ENCODE assay signal across 8 cellular contexts in genomic region chr19:7506385-7507328, GRCh38. TPM values are rescaled to one million over a fixed set of nuclear protein-coding genes. Genes with fewer than 3 reads are reported as not detected.
A peak's percentile ranks its signal among the peaks of the same experiment; 100 is the strongest.
DNase-seq lines count a peak whose midpoint lies in the region; ATAC-seq and TF ChIP-seq lines count a peak whose summit lies in the region.

No MANE protein-coding gene starts in this region.

- H3K27me3 ChIP-seq in cardiac muscle cell, result peaks cover 21% of the 10 kb centered on the region

- H3K4me1 ChIP-seq in HEK293 (ENCODE audit: control insufficient read depth, insufficient read depth, low read length) (peaks cover 4% of the 10 kb centered on the region; the same call in 1 of the 2 replicates), cardiac muscle cell (ENCODE audit: low read depth) (peaks cover 6% of the 10 kb centered on the region)

- POLR2A ChIA-PET in HEK293 (lab: Yijun Ruan, JAX), result interaction anchor here (0.6 to 2.4 kb wide), 8 partner anchors 9 to 437 kb away, joined by 3 to 12 read pairs (median 3); partner anchors contain the start of genes MCOLN1, ZNF358 and ZNF557

- H3K4me3 ChIP-seq in HEK293 (ENCODE audit: low read depth, low read length), result peak overlapping the region; percentile 20
- no peak overlapping the region for H3K4me3 ChIP-seq in cardiac muscle cell

- TF ChIP-seq CTCF in HEK293 (tag by site-specific recombination; IDR thresholded peaks at IDR 0.05) (no peak), cardiac muscle cell (IDR thresholded peaks at IDR 0.05; ENCODE audit: low read depth, low read length) (no peak)

- DNase-seq in Ammon's horn (ENCODE audit: low spot score) (peak; percentile 66), NOMO-1 (lab: John Stamatoyannopoulos, UW; ENCODE audit: unreplicated experiment in 2 of 2) (peak; percentile 66), cardiac muscle cell (ENCODE audit: low read depth in 1 of 2, low spot score in 1 of 2) (peak; percentile 68 to 89), pulmonary artery endothelial cell (ENCODE audit: low read depth, low spot score) (peak; percentile 36)
- DNase-seq in activated naive CD4-positive, alpha-beta T cell treated with Interleukin-2 at 50 U/mL for 16 hours, result peak; percentile 54

- CTCF ChIA-PET in HEK293 (lab: Yijun Ruan, JAX), result interaction anchor here (0.6 to 2.4 kb wide), 2 partner anchors 10 to 58 kb away, joined by 4 to 14 read pairs; a partner anchor contains a TSS

- H3K36me3 ChIP-seq in HEK293 (ENCODE audit: control insufficient read depth in 2 of 2, insufficient read depth in 1 of 2, low read length in 2 of 2), result no peaks in the 10 kb centered on the region
- no peaks in the 10 kb centered on the region for H3K36me3 ChIP-seq in cardiac muscle cell

- H3K9me3 ChIP-seq in HEK293 (ENCODE audit: control insufficient read depth, insufficient read depth, low read depth, low read length), result no peaks in the 10 kb centered on the region
- no peaks in the 10 kb centered on the region for H3K9me3 ChIP-seq in cardiac muscle cell (ENCODE audit: low read depth)

- no peak for ATAC-seq in GM21619 (IDR thresholded peaks at IDR 0.05; ENCODE audit: unreplicated experiment)
- no peak for ATAC-seq in HG03108 (IDR thresholded peaks at IDR 0.05; ENCODE audit: unreplicated experiment)

- H3K27ac ChIP-seq in HEK293 (ENCODE audit: extremely low read depth, low read depth, low read length) (no peak overlapping the region; the same call in 1 of the 2 replicates), cardiac muscle cell (no peak overlapping the region)

TF ChIP-seq in HEK293, 187 proteins besides CTCF, POLR2A, EP300 and RAD21 (continues in another document):
- TF ChIP-seq KLF8 (tag by site-specific recombination; IDR thresholded peaks at IDR 0.05) (peak; percentile 81), WT1 (tag by site-specific recombination; IDR thresholded peaks at IDR 0.05) (peak; percentile 84), ZEB2 (tag by site-specific recombination; IDR thresholded peaks at IDR 0.05) (0 out of 2 replicates have a peak, but pooled peaks have one; percentile 20), SP2 (tag by site-specific recombination; IDR thresholded peaks at IDR 0.05) (peak; percentile 87), ZNF2 (tag by site-specific recombination; IDR thresholded peaks at IDR 0.05) (no peak), PRDM4 (tag by site-specific recombination; IDR thresholded peaks at IDR 0.05) (no peak), ZNF148 (tag by site-specific recombination; IDR thresholded peaks at IDR 0.05; ENCODE audit: borderline replicate concordance) (no peak), ZNF398 (tag by site-specific recombination; IDR thresholded peaks at IDR 0.05) (peak; percentile 99), ZNF394 (tag by site-specific recombination; IDR thresholded peaks at IDR 0.05; ENCODE audit: borderline replicate concordance) (peak; percentile 100), ZNF341 (tag by site-specific recombination; IDR thresholded peaks at IDR 0.05; ENCODE audit: low read depth) (peak; percentile 82), ZNF555 (tag by site-specific recombination; conservative IDR thresholded peaks at IDR 0.05) (no peak), BCL11A (tag by site-specific recombination; IDR thresholded peaks at IDR 0.05; ENCODE audit: low read depth) (no peak), ZBTB49 (tag by site-specific recombination; IDR thresholded peaks at IDR 0.05; ENCODE audit: low read depth) (no peak), ZNF174 (tag by site-specific recombination; IDR thresholded peaks at IDR 0.05) (no peak), ZFP41 (tag by site-specific recombination; IDR thresholded peaks at IDR 0.05; ENCODE audit: borderline replicate concordance) (no peak), FEZF1 (tag by site-specific recombination; IDR thresholded peaks at IDR 0.05) (no peak), ZNF473 (tag by site-specific recombination; IDR thresholded peaks at IDR 0.05) (no peak), OVOL3 (tag by site-specific recombination; IDR thresholded peaks at IDR 0.05) (no peak), ZNF544 (tag by site-specific recombination; IDR thresholded peaks at IDR 0.05) (no peak), ZNF561 (tag by site-specific recombination; IDR thresholded peaks at IDR 0.05; ENCODE audit: borderline replicate concordance) (no peak), YY1 (tag by site-specific recombination; IDR thresholded peaks at IDR 0.05) (no peak)

RNA-seq across cellular contexts. Expression of gene ZNF358, which starts 9.2 kb away (rescaled TPM):
- 95.1 and 99.6 TPM in 2 replicates for total RNA-seq in cardiac muscle cell
- 35.4 and 40.7 TPM in 2 replicates for polyA plus RNA-seq in cardiac muscle cell
- 11.7 and 16.0 TPM in 2 replicates for total RNA-seq in pulmonary artery endothelial cell

RNA-seq across cellular contexts. Expression of gene MCOLN1, which starts 15.8 kb away (rescaled TPM):
- 5.8 and 6.9 TPM in 2 replicates for total RNA-seq in cardiac muscle cell
- polyA plus RNA-seq in cardiac muscle cell, result 13.7 and 24.7 TPM in 2 replicates
- 3.8 and 6.2 TPM in 2 replicates for total RNA-seq in pulmonary artery endothelial cell

RNA-seq across cellular contexts. Expression of gene PEX11G, which starts 17.8 kb away (rescaled TPM):
- 5.5 and 6.5 TPM in 2 replicates for total RNA-seq in cardiac muscle cell
- polyA plus RNA-seq in cardiac muscle cell, result 6.1 and 11.2 TPM in 2 replicates
- 0.46 and 1.9 TPM in 2 replicates for total RNA-seq in pulmonary artery endothelial cell

RNA-seq across cellular contexts. Expression of gene PNPLA6, which starts 28.9 kb away (rescaled TPM):
- 48.1 and 56.4 TPM in 2 replicates for total RNA-seq in cardiac muscle cell
- 21.5 and 29.3 TPM in 2 replicates for polyA plus RNA-seq in cardiac muscle cell
- total RNA-seq in pulmonary artery endothelial cell, result 82.8 and 106 TPM in 2 replicates
